ENCODE assay signal across 9 cellular contexts in the genomic region with DNA sequence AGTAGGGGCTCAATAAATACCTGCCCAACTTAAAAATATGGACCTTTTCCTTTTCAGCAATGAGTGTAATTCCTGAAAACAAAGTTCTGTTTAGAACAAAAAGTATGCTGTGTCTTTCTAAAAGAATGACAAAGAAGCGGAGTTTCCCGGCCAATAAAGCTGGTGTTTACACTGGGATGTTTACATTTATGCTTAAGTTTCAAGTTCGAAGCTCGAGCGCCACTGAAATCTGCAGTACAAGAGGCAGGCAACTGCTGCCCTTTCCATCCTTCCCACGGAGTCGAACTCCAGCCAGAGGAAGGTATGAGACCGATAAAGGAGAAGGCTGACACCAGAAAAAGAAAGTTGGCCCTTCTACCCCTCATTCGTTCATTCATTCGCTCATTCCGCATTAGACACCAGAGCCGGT. TPM values are rescaled to one million over a fixed set of nuclear protein-coding genes. Genes with fewer than 3 reads are reported as not detected.
DNase-seq lines count a peak whose midpoint lies in the region; ATAC-seq and TF ChIP-seq lines count a peak whose summit lies in the region.
"Had no signal": no experiment of that assay in that cellular context is flagged by ENCODE, and none has a peak within 500 bp of the region (broad histone marks: within the 10 kb centered on the region; RNA-seq: fewer than 3 reads in every experiment).

No MANE protein-coding gene starts in this region.

- no peaks in the 10 kb centered on the region for H4K20me1 ChIP-seq in SK-N-SH (ENCODE audit: insufficient read depth)

- no peak for TF ChIP-seq EP300 in SK-N-SH (IDR thresholded peaks at IDR 0.05; ENCODE audit: borderline replicate concordance in 1 of 2, low read depth in 1 of 2, low read length in 1 of 2)

- no peak for TF ChIP-seq CTCF in SK-N-SH (IDR thresholded peaks at IDR 0.05)
- no peak for TF ChIP-seq CTCF in fibroblast of the aortic adventitia (IDR thresholded peaks at IDR 0.05; ENCODE audit: insufficient read depth, low read length)

- H3K9me3 ChIP-seq in SK-N-SH: no peaks in the 10 kb centered on the region

- peak overlapping the region; percentile 86 to 87 for H3K27ac ChIP-seq in SK-N-SH (ENCODE audit: low read depth in 2 of 2, low read length in 1 of 2)
- H3K27ac ChIP-seq in skin epidermis: peak overlapping the region; percentile 84 to 97 (median 92)

- H3F3A ChIP-seq in SK-N-SH (replicated peaks; ENCODE audit: insufficient read depth): no peaks in the 10 kb centered on the region

- peak overlapping the region; percentile 81 for H3K9ac ChIP-seq in SK-N-SH

- H3K4me3 ChIP-seq in SK-N-SH (ENCODE audit: low read depth in 2 of 2, low read length in 1 of 2) (peak overlapping the region; percentile 59 to 64), fibroblast of the aortic adventitia (ENCODE audit: low read depth, low read length) (peak overlapping the region; percentile 70), skin epidermis (peak overlapping the region; percentile 50 to 77 (median 61))

- no peaks in the 10 kb centered on the region for H3K27me3 ChIP-seq in SK-N-SH (ENCODE audit: insufficient read depth)

- 29% methylated on average over 12 of the region's 12 CpGs for whole genome bisulfite sequencing in SK-N-SH (ENCODE audit: low lambda C conversion rate)

- peaks cover 0 to 2% of the 10 kb centered on the region in 2 experiments; a peak in 2 of 4 replicates for H3K4me1 ChIP-seq in SK-N-SH (ENCODE audit: control insufficient read depth in 1 of 2, insufficient read depth in 2 of 2, low read depth in 1 of 2, low read length in 1 of 2)

- no peak for DNase-seq in SK-N-SH
- DNase-seq in fibroblast of the aortic adventitia (ENCODE audit: low read depth): no peak
- no peak for DNase-seq in medulla oblongata (ENCODE audit: extremely low spot score)
- no peak for DNase-seq in kidney glomerular epithelial cell (lab: John Stamatoyannopoulos, UW)
- no peak for DNase-seq in SKM-1 treated with dmso at 0.1 percent for 144 hours (lab: John Stamatoyannopoulos, UW; ENCODE audit: unreplicated experiment)

- H3K9me2 ChIP-seq in SK-N-SH: no peaks in the 10 kb centered on the region

- peaks cover 1 to 16% of the 10 kb centered on the region in 2 experiments for H3K36me3 ChIP-seq in SK-N-SH (replicated peaks in 1 of 2; ENCODE audit: control insufficient read depth in 1 of 2, insufficient read depth in 2 of 2, low read length in 1 of 2)

- H2AFZ ChIP-seq in SK-N-SH (ENCODE audit: low read depth): peak overlapping the region; percentile 93

- ATAC-seq in GM19467 (IDR thresholded peaks at IDR 0.05; ENCODE audit: unreplicated experiment) (peak; percentile 0), GM18909 (IDR thresholded peaks at IDR 0.05; ENCODE audit: poor library complexity, unreplicated experiment) (no peak)

- H3K4me2 ChIP-seq in SK-N-SH: peak overlapping the region; percentile 71

- CTCF ChIA-PET in SK-N-SH (lab: Yijun Ruan, JAX): no interaction called here

- H3K79me2 ChIP-seq in SK-N-SH (ENCODE audit: insufficient read depth): peaks cover 21% of the 10 kb centered on the region

- POLR2A ChIA-PET in SK-N-SH (lab: Yijun Ruan, JAX): interaction anchor here (0.6 kb wide), 1 partner anchor 595 kb away, joined by 3 read pairs; no protein-coding TSS in a partner anchor

- no peak for TF ChIP-seq RAD21 in SK-N-SH (IDR thresholded peaks at IDR 0.05; ENCODE audit: low read length)

TF ChIP-seq in SK-N-SH, 30 proteins besides CTCF, POLR2A, EP300 and RAD21:
- TF ChIP-seq TCF12 (IDR thresholded peaks at IDR 0.05) (no peak), FOXM1 (IDR thresholded peaks at IDR 0.05; ENCODE audit: low read depth) (no peak), TAF1 (IDR thresholded peaks at IDR 0.05; ENCODE audit: borderline replicate concordance, low read depth, low read length) (no peak), SIN3A (IDR thresholded peaks at IDR 0.05; ENCODE audit: borderline replicate concordance, low read depth, low read length) (no peak), SMC3 (IDR thresholded peaks at IDR 0.05; ENCODE audit: low read depth, low read length) (no peak), GATA2 (CRISPR knock-in tag; IDR thresholded peaks at IDR 0.05) (no peak), EZH2phosphoT487 (IDR thresholded peaks at IDR 0.05; ENCODE audit: borderline replicate concordance, low read depth) (no peak), RCOR1 (IDR thresholded peaks at IDR 0.05; ENCODE audit: low read length) (no peak)
- TF ChIP-seq, protein P1, sequence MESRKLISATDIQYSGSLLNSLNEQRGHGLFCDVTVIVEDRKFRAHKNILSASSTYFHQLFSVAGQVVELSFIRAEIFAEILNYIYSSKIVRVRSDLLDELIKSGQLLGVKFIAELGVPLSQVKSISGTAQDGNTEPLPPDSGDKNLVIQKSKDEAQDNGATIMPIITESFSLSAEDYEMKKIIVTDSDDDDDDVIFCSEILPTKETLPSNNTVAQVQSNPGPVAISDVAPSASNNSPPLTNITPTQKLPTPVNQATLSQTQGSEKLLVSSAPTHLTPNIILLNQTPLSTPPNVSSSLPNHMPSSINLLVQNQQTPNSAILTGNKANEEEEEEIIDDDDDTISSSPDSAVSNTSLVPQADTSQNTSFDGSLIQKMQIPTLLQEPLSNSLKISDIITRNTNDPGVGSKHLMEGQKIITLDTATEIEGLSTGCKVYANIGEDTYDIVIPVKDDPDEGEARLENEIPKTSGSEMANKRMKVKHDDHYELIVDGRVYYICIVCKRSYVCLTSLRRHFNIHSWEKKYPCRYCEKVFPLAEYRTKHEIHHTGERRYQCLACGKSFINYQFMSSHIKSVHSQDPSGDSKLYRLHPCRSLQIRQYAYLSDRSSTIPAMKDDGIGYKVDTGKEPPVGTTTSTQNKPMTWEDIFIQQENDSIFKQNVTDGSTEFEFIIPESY (IDR thresholded peaks at IDR 0.05; ENCODE audit: borderline replicate concordance, low read depth): no peak
- TF ChIP-seq, protein P2, sequence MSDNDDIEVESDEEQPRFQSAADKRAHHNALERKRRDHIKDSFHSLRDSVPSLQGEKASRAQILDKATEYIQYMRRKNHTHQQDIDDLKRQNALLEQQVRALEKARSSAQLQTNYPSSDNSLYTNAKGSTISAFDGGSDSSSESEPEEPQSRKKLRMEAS (IDR thresholded peaks at IDR 0.05; ENCODE audit: low read depth): no peak

RNA-seq across cellular contexts. Expression of a gene that starts 1.0 kb away (rescaled TPM):
- polyA plus RNA-seq in SK-N-SH (2012; rRNA removed): 1.3 and 2.7 TPM in 2 replicates
- polyA plus RNA-seq in SK-N-SH (2012; cell fraction: cytosol; rRNA removed): 6.1 and 9.6 TPM in 2 replicates
- polyA plus RNA-seq in SK-N-SH (2012; cell fraction: nucleus; rRNA removed): 2.2 and 2.3 TPM in 2 replicates
- 37.5 and 99.5 TPM in 2 replicates for total RNA-seq in fibroblast of the aortic adventitia (ENCODE audit: low replicate concordance)

RNA-seq across cellular contexts. Expression of a gene that starts 8.6 kb away (rescaled TPM):
- not detected in 2 replicates for polyA plus RNA-seq in SK-N-SH (2012; rRNA removed)
- not detected in 2 replicates for polyA plus RNA-seq in SK-N-SH (2012; cell fraction: cytosol; rRNA removed)
- not detected in 2 replicates for polyA plus RNA-seq in SK-N-SH (2012; cell fraction: nucleus; rRNA removed)
- total RNA-seq in fibroblast of the aortic adventitia (ENCODE audit: low replicate concordance): not detected in 2 replicates
- total RNA-seq: T-helper 2 cell treated with Interferon-gamma antibody and Interleukin-4, amounts not matched to agents 100 ng/mL and 5 ng/mL, for 36 hours had no signal

RNA-seq across cellular contexts. Expression of a gene that starts 35.7 kb away (rescaled TPM):
- not detected in 2 replicates for polyA plus RNA-seq in SK-N-SH (2012; rRNA removed)
- not detected in 2 replicates for polyA plus RNA-seq in SK-N-SH (2012; cell fraction: cytosol; rRNA removed)
- not detected in 2 replicates for polyA plus RNA-seq in SK-N-SH (2012; cell fraction: nucleus; rRNA removed)
- not detected in 2 replicates for total RNA-seq in fibroblast of the aortic adventitia (ENCODE audit: low replicate concordance)
- total RNA-seq: T-helper 2 cell treated with Interferon-gamma antibody and Interleukin-4, amounts not matched to agents 100 ng/mL and 5 ng/mL, for 36 hours had no signal
